34 cellular contexts compared by ENCODE assay signal in the genomic region with DNA sequence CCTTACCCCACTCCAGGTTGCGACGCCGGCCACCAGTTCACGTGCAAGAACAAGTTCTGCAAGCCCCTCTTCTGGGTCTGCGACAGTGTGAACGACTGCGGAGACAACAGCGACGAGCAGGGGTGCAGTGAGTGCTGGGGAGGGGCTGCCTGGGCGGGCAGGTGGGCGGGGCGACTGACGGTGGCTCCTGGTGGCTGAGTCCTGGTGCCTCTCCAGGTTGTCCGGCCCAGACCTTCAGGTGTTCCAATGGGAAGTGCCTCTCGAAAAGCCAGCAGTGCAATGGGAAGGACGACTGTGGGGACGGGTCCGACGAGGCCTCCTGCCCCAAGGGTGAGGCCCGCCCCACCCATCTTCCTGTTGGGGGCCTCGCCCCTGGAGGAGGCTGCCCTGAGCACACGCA. TPM values are rescaled to one million over a fixed set of nuclear protein-coding genes. Genes with fewer than 3 reads are reported as not detected.
"Had no signal": no experiment of that assay in that cellular context is flagged by ENCODE, and none has a peak within 500 bp of the region (broad histone marks: within the 10 kb centered on the region; RNA-seq: fewer than 3 reads in every experiment).

No MANE protein-coding gene starts in this region.

- H3K4me3 ChIP-seq: adrenal gland, ascending aorta, cardiac muscle cell had no signal

- H3K27ac ChIP-seq: adrenal gland, ascending aorta, cardiac muscle cell, WERI-Rb-1 had no signal

- H3K9me3 ChIP-seq: adrenal gland, ascending aorta had no signal

- ATAC-seq: activated CD8-positive, alpha-beta T cell treated with anti-CD3 and anti-CD28 coated beads for 36 hours; activated naive CD4-positive, alpha-beta T cell treated with anti-CD3 and anti-CD28 coated beads, Interleukin-2, amount 50 U/mL, for 72 hours; activated T-cell treated with anti-CD3 and anti-CD28 coated beads, Interleukin-2, amount 50 U/mL, for 4 hours; activated T-cell treated with anti-CD3 and anti-CD28 coated beads, Interleukin-2, amount 50 U/mL, for 72 hours; activated T-helper 17 cell treated with anti-CD3 and anti-CD28 coated beads, Interleukin-2, amount 50 U/mL, for 72 hours; T-helper 17 cell had no signal

- H3K27me3 ChIP-seq: adrenal gland, ascending aorta, cardiac muscle cell had no signal

- H3K4me3 Mint-ChIP-seq: activated B cell treated with CpG ODN at 0.5 μM for 24 hours; activated CD4-positive, alpha-beta memory T cell treated with anti-CD3 and anti-CD28 coated beads for 36 hours; activated CD4-positive, alpha-beta T cell treated with anti-CD3 and anti-CD28 coated beads, Interleukin-2, amount 10 ng/mL, durations not matched to agents 24 days and 14 days; activated CD8-positive, alpha-beta T cell treated with anti-CD3 and anti-CD28 coated beads for 36 hours; activated naive CD4-positive, alpha-beta T cell treated with anti-CD3 and anti-CD28 coated beads for 36 hours; activated naive CD8-positive, alpha-beta T cell treated with anti-CD3 and anti-CD28 coated beads for 36 hours; activated T-cell treated with anti-CD3 and anti-CD28 coated beads, Interleukin-2, amount 50 U/mL, for 4 hours; activated T-cell treated with anti-CD3 and anti-CD28 coated beads, Interleukin-2, amount 50 U/mL, for 72 hours; activated T-helper 1 cell treated with anti-CD3 and anti-CD28 coated beads, Interleukin-12 subunit alpha, Interleukin-12 subunit beta, Interleukin-2, Interleukin-4 antibody, amounts not matched to agents 30 ng/mL and 10 ng/mL and 1 ng/mL, durations not matched to agents 14 hours and 24 hours and 36 hours; activated T-helper 17 cell treated with anti-CD3 and anti-CD28 coated beads, Interleukin-2, amount 50 U/mL, for 72 hours; brain; central memory CD8-positive, alpha-beta T cell; T-helper 17 cell had no signal

- H3K27ac Mint-ChIP-seq: activated B cell treated with CpG ODN at 0.5 μM for 24 hours; activated CD4-positive, alpha-beta memory T cell treated with anti-CD3 and anti-CD28 coated beads for 36 hours; activated CD4-positive, alpha-beta T cell treated with anti-CD3 and anti-CD28 coated beads, Interleukin-2, amount 10 ng/mL, durations not matched to agents 24 days and 14 days; activated CD8-positive, alpha-beta T cell treated with anti-CD3 and anti-CD28 coated beads for 36 hours; activated naive CD4-positive, alpha-beta T cell treated with anti-CD3 and anti-CD28 coated beads for 36 hours; activated naive CD4-positive, alpha-beta T cell treated with anti-CD3 and anti-CD28 coated beads, Interleukin-2, amount 50 U/mL, for 72 hours; activated naive CD8-positive, alpha-beta T cell treated with anti-CD3 and anti-CD28 coated beads for 36 hours; activated T-cell treated with anti-CD3 and anti-CD28 coated beads, Interleukin-2, amount 50 U/mL, for 72 hours; activated T-helper 1 cell treated with anti-CD3 and anti-CD28 coated beads, Interleukin-12 subunit alpha, Interleukin-12 subunit beta, Interleukin-2, Interleukin-4 antibody, amounts not matched to agents 30 ng/mL and 10 ng/mL and 1 ng/mL, durations not matched to agents 14 hours and 24 hours and 36 hours; activated T-helper 17 cell treated with anti-CD3 and anti-CD28 coated beads, Interleukin-2, amount 50 U/mL, for 72 hours; brain; T-helper 17 cell had no signal

- H3K4me1 ChIP-seq: adrenal gland, ascending aorta had no signal

- H3K4me1 Mint-ChIP-seq: activated CD4-positive, alpha-beta T cell treated with anti-CD3 and anti-CD28 coated beads, Interleukin-2, amount 10 ng/mL, durations not matched to agents 24 days and 14 days; activated naive CD8-positive, alpha-beta T cell treated with anti-CD3 and anti-CD28 coated beads for 36 hours; activated T-helper 17 cell treated with anti-CD3 and anti-CD28 coated beads, Interleukin-2, amount 50 U/mL, for 72 hours; brain; central memory CD8-positive, alpha-beta T cell had no signal

- DNase-seq: activated B cell treated with CpG ODN at 0.5 μM for 24 hours; activated CD4-positive, alpha-beta memory T cell treated with anti-CD3 and anti-CD28 coated beads for 36 hours; activated CD4-positive, alpha-beta T cell treated with anti-CD3 and anti-CD28 coated beads for 4 hours; activated CD4-positive, alpha-beta T cell treated with anti-CD3 and anti-CD28 coated beads, Interleukin-2, amount 10 ng/mL, durations not matched to agents 24 days and 14 days; activated CD4-positive, alpha-beta T cell treated with anti-CD3 and anti-CD28 coated beads, Interleukin-2, amount 50 U/mL, for 1 hour; activated CD4-positive, alpha-beta T cell treated with anti-CD3 and anti-CD28 coated beads, Interleukin-2, amount 50 U/mL, for 4 hours; activated CD4-positive, CD25-positive, alpha-beta regulatory T cell treated with anti-CD3 and anti-CD28 coated beads, Interleukin-2, amount 50 U/mL, for 72 hours; activated CD8-positive, alpha-beta memory T cell treated with anti-CD3 and anti-CD28 coated beads, Interleukin-2, amount 50 U/mL, for 4 hours; activated CD8-positive, alpha-beta T cell treated with anti-CD3 and anti-CD28 coated beads for 36 hours; activated effector memory CD4-positive, alpha-beta T cell treated with anti-CD3 and anti-CD28 coated beads, Interleukin-2, amount 50 U/mL, for 16 hours; activated gamma-delta T cell treated with Interleukin-2 at 50 U/mL for 16 hours; activated naive CD4-positive, alpha-beta T cell; activated naive CD4-positive, alpha-beta T cell treated with anti-CD3 and anti-CD28 coated beads for 36 hours; activated naive CD4-positive, alpha-beta T cell treated with anti-CD3 and anti-CD28 coated beads, Interleukin-2, amount 50 U/mL, for 16 hours; activated naive CD8-positive, alpha-beta T cell treated with anti-CD3 and anti-CD28 coated beads for 36 hours; activated T-cell treated with anti-CD3 and anti-CD28 coated beads for 4 hours; activated T-cell treated with anti-CD3 and anti-CD28 coated beads, Interleukin-2, amount 50 U/mL, for 1 hour; activated T-cell treated with anti-CD3 and anti-CD28 coated beads, Interleukin-2, amount 50 U/mL, for 4 hours; activated T-cell treated with anti-CD3 and anti-CD28 coated beads, Interleukin-2, amount 50 U/mL, for 72 hours; adrenal gland; amniotic stem cell; caudate nucleus; cerebellar nuclear complex; T-helper 17 cell; WERI-Rb-1 had no signal

- H3K36me3 Mint-ChIP-seq: activated CD4-positive, alpha-beta memory T cell treated with anti-CD3 and anti-CD28 coated beads for 36 hours; activated naive CD4-positive, alpha-beta T cell treated with anti-CD3 and anti-CD28 coated beads, Interleukin-2, amount 50 U/mL, for 72 hours; activated naive CD8-positive, alpha-beta T cell treated with anti-CD3 and anti-CD28 coated beads for 36 hours; brain had no signal

- H3K36me3 ChIP-seq: adrenal gland, ascending aorta, cardiac muscle cell, WERI-Rb-1 had no signal

- H3K27me3 Mint-ChIP-seq: activated B cell treated with CpG ODN at 0.5 μM for 24 hours; activated CD4-positive, alpha-beta memory T cell treated with anti-CD3 and anti-CD28 coated beads for 36 hours; activated CD4-positive, alpha-beta T cell treated with anti-CD3 and anti-CD28 coated beads, Interleukin-2, amount 10 ng/mL, durations not matched to agents 24 days and 14 days; activated CD8-positive, alpha-beta T cell treated with anti-CD3 and anti-CD28 coated beads for 36 hours; activated naive CD8-positive, alpha-beta T cell treated with anti-CD3 and anti-CD28 coated beads for 36 hours; activated T-helper 17 cell treated with anti-CD3 and anti-CD28 coated beads, Interleukin-2, amount 50 U/mL, for 72 hours; central memory CD8-positive, alpha-beta T cell; T-helper 17 cell had no signal

- H3K9me3 Mint-ChIP-seq: activated B cell treated with CpG ODN at 0.5 μM for 24 hours; activated CD4-positive, alpha-beta memory T cell treated with anti-CD3 and anti-CD28 coated beads for 36 hours; activated CD4-positive, alpha-beta T cell treated with anti-CD3 and anti-CD28 coated beads, Interleukin-2, amount 10 ng/mL, durations not matched to agents 24 days and 14 days; activated CD8-positive, alpha-beta T cell treated with anti-CD3 and anti-CD28 coated beads for 36 hours; activated naive CD4-positive, alpha-beta T cell treated with anti-CD3 and anti-CD28 coated beads for 36 hours; activated naive CD4-positive, alpha-beta T cell treated with anti-CD3 and anti-CD28 coated beads, Interleukin-2, amount 50 U/mL, for 72 hours; activated naive CD8-positive, alpha-beta T cell treated with anti-CD3 and anti-CD28 coated beads for 36 hours; activated T-cell treated with anti-CD3 and anti-CD28 coated beads, Interleukin-2, amount 50 U/mL, for 4 hours; activated T-cell treated with anti-CD3 and anti-CD28 coated beads, Interleukin-2, amount 50 U/mL, for 72 hours; activated T-helper 1 cell treated with anti-CD3 and anti-CD28 coated beads, Interleukin-12 subunit alpha, Interleukin-12 subunit beta, Interleukin-2, Interleukin-4 antibody, amounts not matched to agents 30 ng/mL and 10 ng/mL and 1 ng/mL, durations not matched to agents 14 hours and 24 hours and 36 hours; activated T-helper 17 cell treated with anti-CD3 and anti-CD28 coated beads, Interleukin-2, amount 50 U/mL, for 72 hours; central memory CD8-positive, alpha-beta T cell had no signal

RNA-seq across cellular contexts. Expression of a gene that starts 38.7 kb away (rescaled TPM):
- total RNA-seq: activated CD4-positive, alpha-beta memory T cell treated with anti-CD3 and anti-CD28 coated beads for 36 hours; activated CD4-positive, alpha-beta T cell treated with anti-CD3 and anti-CD28 coated beads, Interleukin-2, amount 10 ng/mL, durations not matched to agents 24 days and 14 days; activated CD8-positive, alpha-beta T cell treated with anti-CD3 and anti-CD28 coated beads for 36 hours; activated naive CD4-positive, alpha-beta T cell treated with anti-CD3 and anti-CD28 coated beads for 36 hours; activated T-cell treated with anti-CD3 and anti-CD28 coated beads, Interleukin-2, amount 50 U/mL, for 72 hours; activated T-helper 1 cell treated with anti-CD3 and anti-CD28 coated beads, Interleukin-12 subunit alpha, Interleukin-12 subunit beta, Interleukin-2, Interleukin-4 antibody, amounts not matched to agents 30 ng/mL and 10 ng/mL and 1 ng/mL, durations not matched to agents 14 hours and 24 hours and 36 hours; T-helper 1 cell treated with Interleukin-12 subunit alpha and Interleukin-12 subunit beta and Interleukin-4 antibody, amounts not matched to agents 30 ng/mL and 1 ng/mL, for 36 hours; T-helper 2 cell treated with Interferon-gamma antibody and Interleukin-4, amounts not matched to agents 100 ng/mL and 5 ng/mL, for 36 hours had no signal
